ENCODE assay signal across 24 cellular contexts in the genomic region with DNA sequence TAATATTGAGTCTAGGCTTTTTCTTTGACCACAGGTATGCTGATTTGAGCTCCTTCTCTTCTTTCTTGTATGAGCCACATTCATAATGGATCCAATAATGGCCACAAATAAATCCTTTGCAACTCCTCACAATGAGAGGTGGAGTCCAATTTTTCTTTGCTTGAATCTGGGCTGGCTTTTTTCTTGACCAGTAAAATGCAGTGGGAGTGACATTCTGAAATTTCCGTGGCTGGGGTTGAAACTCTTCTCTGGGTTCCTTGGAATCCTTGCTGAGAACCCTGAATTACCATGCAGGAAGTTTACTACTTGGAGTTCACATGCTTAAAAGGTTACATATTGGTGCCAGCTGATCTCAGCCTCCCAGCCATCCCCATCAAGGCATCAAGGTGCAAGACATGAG. TPM values are rescaled to one million over a fixed set of nuclear protein-coding genes. Genes with fewer than 3 reads are reported as not detected.
"Had no signal": no experiment of that assay in that cellular context is flagged by ENCODE, and none has a peak within 500 bp of the region (broad histone marks: within the 10 kb centered on the region; RNA-seq: fewer than 3 reads in every experiment).

No MANE protein-coding gene starts in this region.

- H3K36me3 Mint-ChIP-seq: IgD-negative memory B cell had no signal

- H3K4me2 ChIP-seq: KMS-11, SK-N-SH had no signal

- DNase-seq: Kasumi-1, MM.1S, NCI-H1092 treated with DMSO at 0.1 percent for 48 hours, NCI-H1436, NCI-H187, NCI-H2029, NCI-H2081 treated with DMSO at 0.1 percent for 48 hours, NCI-H2171, NCI-H226, NCI-H446, NCI-H510A, NCI-H69, NCI-H774, SHP77, SK-N-SH had no signal

- H3K27ac ChIP-seq: KMS-11, RWPE1 had no signal

- ATAC-seq: HepG2 had no signal

- H3K9me3 ChIP-seq: SK-N-SH had no signal

- H3K9ac ChIP-seq: KMS-11, SK-N-SH had no signal

- H3K4me3 ChIP-seq: K562 had no signal

- H3K4me3 Mint-ChIP-seq: IgD-negative memory B cell had no signal

- H3K4me1 Mint-ChIP-seq: IgD-negative memory B cell had no signal

- FAIRE-seq: HepG2, K562, RCC 7860 had no signal

- H3K27ac Mint-ChIP-seq: IgD-negative memory B cell had no signal

RNA-seq across cellular contexts. Expression of gene FAM180A, which starts 22.4 kb away (rescaled TPM):
- total RNA-seq: HepG2, HT1080, K562, SK-MEL-5 had no signal
- polyA plus RNA-seq: HepG2, IgD-negative memory B cell, K562 had no signal

RNA-seq across cellular contexts. Expression of gene SLC13A4, which starts 43.1 kb away (rescaled TPM):
- total RNA-seq: HepG2, HT1080, M059J had no signal
